21 cellular contexts compared by ENCODE assay signal in the genomic region with DNA sequence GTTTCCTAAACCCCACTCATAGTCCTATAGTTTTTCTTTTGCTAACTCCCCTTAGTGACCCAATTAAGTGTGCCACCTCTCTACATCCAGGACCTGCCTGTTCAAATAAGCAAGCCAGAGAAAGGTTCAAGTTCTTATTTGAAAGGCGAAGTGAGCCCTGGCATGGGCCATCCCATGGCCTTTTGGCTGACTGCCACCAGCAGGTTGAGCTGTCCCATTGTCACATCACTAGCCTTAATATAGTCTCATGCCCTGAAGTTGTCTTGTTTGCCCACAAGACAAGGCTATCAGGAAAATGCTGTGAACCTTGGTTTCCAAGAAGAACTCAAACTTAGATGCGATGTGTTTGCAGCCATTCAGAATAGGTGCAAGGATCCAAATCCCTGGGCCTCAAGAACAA.
"Had no signal": no experiment of that assay in that cellular context is flagged by ENCODE, and none has a peak within 500 bp of the region (broad histone marks: within the 10 kb centered on the region; RNA-seq: fewer than 3 reads in every experiment).

No MANE protein-coding gene starts in this region.

- DNase-seq: activated CD4-positive, alpha-beta T cell treated with anti-CD3 and anti-CD28 coated beads, Interleukin-2, amount 10 ng/mL, durations not matched to agents 24 days and 14 days; activated CD4-positive, alpha-beta T cell treated with anti-CD3 and anti-CD28 coated beads, Interleukin-2, amount 50 U/mL, for 48 hours; activated CD4-positive, CD25-positive, alpha-beta regulatory T cell treated with anti-CD3 and anti-CD28 coated beads, Interleukin-2, amount 50 U/mL, for 72 hours; activated CD8-positive, alpha-beta memory T cell treated with anti-CD3 and anti-CD28 coated beads, Interleukin-2, amount 10 ng/mL, durations not matched to agents 7 days and 5 days; activated effector memory CD4-positive, alpha-beta T cell treated with anti-CD3 and anti-CD28 coated beads, Interleukin-2, amount 50 U/mL, for 16 hours; activated naive CD4-positive, alpha-beta T cell treated with Interleukin-2 at 50 U/mL for 16 hours; activated naive CD8-positive, alpha-beta T cell treated with anti-CD3 and anti-CD28 coated beads, Interleukin-2, amount 50 U/mL, for 24 hours; activated T-cell treated with anti-CD3 and anti-CD28 coated beads, Interleukin-2, amount 50 U/mL, for 24 hours; amniotic stem cell; brain microvascular endothelial cell; cerebellar nuclear complex; Kasumi-1; NCI-H1105 treated with DMSO at 0.1 percent for 48 hours; NCI-H1436 treated with DMSO at 0.1 percent for 48 hours; NCI-H187; NCI-H2081; NCI-H446; PC-3; SHP77 treated with DMSO at 0.1 percent for 48 hours had no signal

- H3K27ac ChIP-seq: brain microvascular endothelial cell had no signal

- ATAC-seq: activated CD8-positive, alpha-beta memory T cell treated with anti-CD3 and anti-CD28 coated beads, Interleukin-2, amount 10 ng/mL, durations not matched to agents 7 days and 5 days; activated naive CD4-positive, alpha-beta T cell treated with anti-CD3 and anti-CD28 coated beads, Interleukin-2, amount 50 U/mL, for 72 hours; activated naive CD8-positive, alpha-beta T cell treated with anti-CD3 and anti-CD28 coated beads, Interleukin-2, amount 50 U/mL, for 24 hours; PC-3; WTC11 had no signal

- H3K36me3 ChIP-seq: brain microvascular endothelial cell had no signal

- H3K27me3 ChIP-seq: brain microvascular endothelial cell had no signal
